ENCODE assay signal across 1 cellular context in the genomic region with DNA sequence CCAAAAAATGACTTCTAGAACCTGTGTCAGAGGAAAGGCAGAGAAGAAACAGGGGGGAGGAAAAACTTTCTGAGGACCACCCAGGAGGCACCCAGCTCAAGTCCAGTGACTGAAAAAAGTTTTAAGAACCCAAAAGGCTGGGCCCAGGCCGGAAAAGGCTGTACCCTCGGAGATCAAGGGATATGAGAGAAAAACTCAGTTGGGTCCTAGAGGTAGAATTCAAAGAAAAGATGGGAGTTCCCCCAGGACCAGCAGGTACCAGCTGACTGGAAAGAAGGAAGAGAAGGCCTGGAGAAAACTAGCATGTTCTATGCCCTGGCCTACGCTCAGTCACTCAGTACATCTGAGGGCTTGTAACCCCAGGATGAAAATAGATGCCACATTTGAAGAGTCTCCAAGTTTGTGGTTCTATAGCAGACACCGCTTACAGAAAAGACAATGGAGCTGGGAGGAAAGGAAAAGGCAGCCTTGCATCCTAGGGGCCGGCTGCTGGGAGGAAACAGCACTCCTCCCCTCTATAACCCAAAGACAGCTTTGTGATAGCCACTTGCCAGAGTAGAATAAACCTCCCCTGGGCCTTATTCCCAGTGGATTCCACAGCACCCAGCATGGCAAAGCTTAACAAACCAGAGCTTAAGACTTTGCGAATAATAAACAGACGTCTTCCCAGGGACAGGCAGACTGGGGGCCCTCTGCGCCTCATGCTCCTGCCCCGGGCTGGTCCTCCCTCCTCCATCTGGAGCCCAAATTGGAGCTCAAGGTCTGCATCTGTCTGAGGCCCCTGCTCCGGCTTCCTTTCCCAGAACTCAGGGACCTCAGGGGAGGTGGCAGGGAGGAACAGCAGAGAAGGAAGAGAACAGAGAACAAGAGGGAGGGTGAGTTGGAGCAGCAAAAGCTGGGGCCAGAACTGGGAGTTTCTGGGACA.
TF ChIP-seq lines count a peak whose summit lies in the region.

No MANE protein-coding gene starts in this region.

TF ChIP-seq in K562, 482 proteins besides CTCF, POLR2A, EP300 and RAD21 (continued from another document):
- TF ChIP-seq ZNF766 (CRISPR knock-in tag; conservative IDR thresholded peaks at IDR 0.05) = 0 out of 2 replicates have a peak, but pooled peaks have one; percentile 26
